In the genomic region with DNA sequence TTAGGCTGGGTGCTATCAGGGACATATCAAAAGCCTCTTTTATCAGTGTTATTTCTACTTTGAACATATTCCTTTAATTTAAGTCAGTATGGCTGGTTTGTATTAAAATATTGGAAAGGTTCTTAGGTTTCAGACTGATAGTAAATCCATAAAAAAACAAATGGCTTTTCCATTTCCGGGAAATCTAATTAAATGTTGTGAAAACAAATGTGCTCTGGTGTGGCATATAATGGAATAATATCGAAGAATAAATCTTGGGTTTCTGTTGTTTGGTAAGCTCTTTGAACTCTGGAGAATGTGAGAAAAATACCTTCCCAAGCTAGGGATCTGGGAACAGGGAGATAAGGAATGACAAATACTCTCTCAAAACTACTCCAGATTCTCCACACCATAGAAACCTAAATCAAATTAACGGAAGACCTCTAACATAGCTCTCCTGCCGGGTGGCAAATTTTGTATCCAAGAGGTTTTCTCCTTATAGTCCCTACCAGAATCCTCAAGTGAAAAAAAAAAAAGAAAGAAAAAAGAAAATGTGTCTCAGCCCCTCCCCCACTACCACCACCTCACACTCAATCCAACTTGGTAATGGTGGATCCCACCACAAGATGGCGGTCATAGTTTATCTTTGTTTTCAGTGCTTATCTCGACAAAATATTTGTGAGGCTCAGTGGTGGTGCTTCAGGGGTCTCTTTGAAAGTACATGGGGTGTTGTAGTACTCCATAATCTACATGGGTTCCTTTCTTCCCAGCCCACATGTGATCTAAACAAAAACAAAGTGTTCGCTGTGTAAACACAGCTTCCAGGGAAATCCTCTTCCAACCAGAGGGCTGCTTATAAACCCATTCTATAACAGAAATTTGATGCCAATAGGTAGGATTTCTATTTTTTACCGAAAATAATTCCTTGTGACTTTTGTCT, we compare ENCODE assay signal across 8 cellular contexts. TPM values are rescaled to one million over a fixed set of nuclear protein-coding genes. Genes with fewer than 3 reads are reported as not detected.
DNase-seq lines count a peak whose midpoint lies in the region; ATAC-seq, FAIRE-seq and TF ChIP-seq lines count a peak whose summit lies in the region.

No MANE protein-coding gene starts in this region.

- peaks cover 8% of the 10 kb centered on the region for H3K4me1 ChIP-seq in HAP-1
- no peaks in the 10 kb centered on the region for H3K4me1 ChIP-seq in OCI-LY7 (ENCODE audit: insufficient read depth, low read length, poor library complexity, severe bottlenecking)
- peaks cover 26% of the 10 kb centered on the region for H3K4me1 ChIP-seq in foreskin keratinocyte
- H3K4me1 ChIP-seq in uterus: no peaks in the 10 kb centered on the region
- no peaks in the 10 kb centered on the region for H3K4me1 ChIP-seq in left lung

- H4K20me1 ChIP-seq in OCI-LY7 (ENCODE audit: insufficient read depth, low read length): no peaks in the 10 kb centered on the region

- ATAC-seq in foreskin keratinocyte (no peak), HG02973 (IDR thresholded peaks at IDR 0.05; ENCODE audit: unreplicated experiment) (no peak), left lung (no peak)

- H2AFZ ChIP-seq in OCI-LY7 (ENCODE audit: low read length): peak overlapping the region; percentile 5; the same call in 1 of the 2 replicates

- TF ChIP-seq CTCF in D721Med (IDR thresholded peaks at IDR 0.05; ENCODE audit: insufficient read depth, missing control alignments): peak; percentile 49
- peak; percentile 73 for TF ChIP-seq CTCF in OCI-LY7 (conservative IDR thresholded peaks at IDR 0.05; ENCODE audit: low read length)
- TF ChIP-seq CTCF in foreskin keratinocyte (conservative IDR thresholded peaks at IDR 0.05): peak; percentile 56
- TF ChIP-seq CTCF in uterus (IDR thresholded peaks at IDR 0.05): no peak
- TF ChIP-seq CTCF in left lung (IDR thresholded peaks at IDR 0.05): peak in 1 of 2 donors; percentile 15

- H3K36me3 ChIP-seq in HAP-1 (replicated peaks): no peaks in the 10 kb centered on the region; the same call in 1 of the 2 replicates
- H3K36me3 ChIP-seq in OCI-LY7 (ENCODE audit: insufficient read depth, low read length): no peaks in the 10 kb centered on the region
- H3K36me3 ChIP-seq in uterus: no peaks in the 10 kb centered on the region
- no peaks in the 10 kb centered on the region for H3K36me3 ChIP-seq in left lung

- in situ Hi-C loops in HAP-1 (cut with MboI; ENCODE audit: low sequenced_read_pairs): loop anchor here (25.0 kb wide), 1 partner anchor 786 kb away; no protein-coding TSS in a partner anchor

- H3K4me3 ChIP-seq in HAP-1: no peak overlapping the region
- no peak overlapping the region for H3K4me3 ChIP-seq in OCI-LY7 (ENCODE audit: low read depth, low read length, poor library complexity, severe bottlenecking)
- H3K4me3 ChIP-seq in uterus: no peak overlapping the region
- H3K4me3 ChIP-seq in left lung: no peak overlapping the region

- no TSS peak for BruUV-seq in OCI-LY7 (replicated peaks; lab: Mats Ljungman, UMichigan)

- TF ChIP-seq POLR2A in uterus (IDR thresholded peaks at IDR 0.05): no peak

- no peaks in the 10 kb centered on the region for H3K9me2 ChIP-seq in OCI-LY7 (ENCODE audit: insufficient read depth, low read length)

- FAIRE-seq in D721Med (lab: Jason Lieb, UNC) (no peak), urothelium cell line (lab: Jason Lieb, UNC) (no peak)

- DNase-seq in D721Med (ENCODE audit: insufficient read length, low spot score) (no peak), HAP-1 (ENCODE audit: low spot score in 2 of 2) (peak; percentile 44 to 68), OCI-LY7 (ENCODE audit: low spot score) (peak; percentile 40), foreskin keratinocyte (no peak), urothelium cell line (ENCODE audit: low spot score) (peak; percentile 45), uterus (no peak), left lung (no peak)

- H3K4me2 ChIP-seq in OCI-LY7 (ENCODE audit: low read length): no peak overlapping the region

- POLR2A ChIA-PET in OCI-LY7 (lab: Charles Lee): interaction anchor here (0.7 kb wide), 1 partner anchor 42 kb away, joined by 3 read pairs; no protein-coding TSS in a partner anchor

- H3K27me3 ChIP-seq in HAP-1 (ENCODE audit: low read depth) (no peaks in the 10 kb centered on the region), foreskin keratinocyte (no peaks in the 10 kb centered on the region), uterus (no peaks in the 10 kb centered on the region), left lung (no peaks in the 10 kb centered on the region)

- H3K9me3 ChIP-seq in HAP-1 (no peaks in the 10 kb centered on the region), OCI-LY7 (ENCODE audit: low read length) (no peaks in the 10 kb centered on the region), uterus (no peaks in the 10 kb centered on the region), left lung (no peaks in the 10 kb centered on the region)

- H3K27ac ChIP-seq in OCI-LY7 (ENCODE audit: low read depth, low read length, poor library complexity, severe bottlenecking) (no peak overlapping the region), foreskin keratinocyte (peak overlapping the region; percentile 100), uterus (no peak overlapping the region), left lung (no peak overlapping the region)

- no peaks in the 10 kb centered on the region for H3K79me2 ChIP-seq in OCI-LY7 (ENCODE audit: insufficient read depth, low read depth, low read length)

- CTCF ChIA-PET in OCI-LY7 (lab: Charles Lee; ENCODE audit: unreplicated experiment): no interaction called here

- intact Hi-C loops in OCI-LY7 (cut with micrococcal nuclease; ENCODE audit: unreplicated experiment) (loop anchor here (5.0 kb wide), 1 partner anchor 806 kb away; no protein-coding TSS in a partner anchor), uterus (cut with DNase I; ENCODE audit: low total_unique reads) (no loop called here), left lung (cut with DNase I) (no loop called here)

RNA-seq across cellular contexts. Expression of gene FST, which starts 54.6 kb away (rescaled TPM):
- total RNA-seq in OCI-LY7 (2014; rRNA removed; shearing (Covaris generic)): not detected in 2 replicates
- total RNA-seq in OCI-LY7 (2022) (0.57 TPM in 1 of 2 replicates, not detected in the other), foreskin keratinocyte (307 and 529 TPM in 2 replicates), uterus (1 to 10 TPM in 3 of 4 donors, under 1 TPM in 1; 0.51 to 10.0 (median 6.8) TPM), left lung (1 to 10 TPM; 2.1 to 3.7 TPM)
- 236 and 450 TPM in 2 replicates for polyA plus RNA-seq in foreskin keratinocyte

Comparison
In these comparisons a context has a peak if more than half of its experiments do, and no peak if none do; other contexts are left out.
1. DNase-seq: peak in HAP-1 (2 of 2), OCI-LY7 (single experiment) and urothelium cell line (single experiment); none in D721Med (single experiment), foreskin keratinocyte (0 of 2), uterus (0 of 2) and left lung (0 of 2).
2. CTCF ChIP-seq: peak in D721Med (single experiment), OCI-LY7 (single experiment) and foreskin keratinocyte (single experiment); none in uterus (0 of 4).
3. RNA of gene FST, which starts 54.6 kb away (total RNA-seq): 307 to 529 TPM in foreskin keratinocyte; 0.51 to 10.0 TPM in uterus, 2.1 to 3.7 TPM in left lung and 0.57 TPM in OCI-LY7; every median in the first group is over 10 times any median in the second.